Comparison of ENCODE assay signal across 22 cellular contexts in genomic region chr14:26187996-26188605, GRCh38.
"Had no signal": no experiment of that assay in that cellular context is flagged by ENCODE, and none has a peak within 500 bp of the region (broad histone marks: within the 10 kb centered on the region; RNA-seq: fewer than 3 reads in every experiment).

No MANE protein-coding gene starts in this region.

- H3K4me3 ChIP-seq: breast epithelium, colonic mucosa, esophagus squamous epithelium, heart right ventricle, lung, thyroid gland, upper lobe of right lung had no signal

- H3K27me3 ChIP-seq: breast epithelium, colonic mucosa, esophagus squamous epithelium, heart right ventricle, thyroid gland, upper lobe of right lung had no signal

- DNase-seq: activated B cell treated with CpG ODN at 0.5 μM for 24 hours; activated CD4-positive, alpha-beta T cell treated with anti-CD3 and anti-CD28 coated beads for 4 hours; activated CD4-positive, alpha-beta T cell treated with anti-CD3 and anti-CD28 coated beads, Interleukin-2, amount 50 U/mL, for 48 hours; activated CD8-positive, alpha-beta memory T cell treated with anti-CD3 and anti-CD28 coated beads, Interleukin-2, amount 50 U/mL, for 48 hours; activated naive CD4-positive, alpha-beta T cell treated with Interleukin-2 at 50 U/mL for 16 hours; activated naive CD8-positive, alpha-beta T cell treated with anti-CD3 and anti-CD28 coated beads for 36 hours; activated T-cell treated with anti-CD3 and anti-CD28 coated beads, Interleukin-2, amount 50 U/mL, for 4 hours; amniotic stem cell; colonic mucosa; esophagus squamous epithelium; heart right ventricle; naive B cell; retina; stimulated activated CD4-positive, alpha-beta T cell treated with anti-CD3 and anti-CD28 coated beads, Interleukin-12 subunit alpha, Interleukin-12 subunit beta, amount 100 ng/mL, for 4 hours; stimulated activated CD4-positive, alpha-beta T cell treated with anti-CD3 and anti-CD28 coated beads, Interleukin-4, amount 100 ng/mL, for 4 hours; stimulated activated naive CD8-positive, alpha-beta T cell treated with anti-CD3 and anti-CD28 coated beads, Interleukin-15, Interleukin-2, amounts not matched to agents 100 U/mL and 50 U/mL, for 24 hours; T-cell; thyroid gland; upper lobe of right lung had no signal

- H3K27ac ChIP-seq: colonic mucosa, esophagus squamous epithelium, heart right ventricle, thyroid gland, upper lobe of right lung had no signal

- H3K4me1 ChIP-seq: breast epithelium, colonic mucosa, esophagus squamous epithelium, heart right ventricle, thyroid gland, upper lobe of right lung had no signal

- H3K36me3 ChIP-seq: breast epithelium, colonic mucosa, esophagus squamous epithelium, heart right ventricle, thyroid gland, upper lobe of right lung had no signal

- ATAC-seq: activated T-cell treated with anti-CD3 and anti-CD28 coated beads, Interleukin-2, amount 50 U/mL, for 4 hours; left lobe of liver; stimulated activated naive CD8-positive, alpha-beta T cell treated with anti-CD3 and anti-CD28 coated beads, Interleukin-15, Interleukin-2, amounts not matched to agents 100 U/mL and 50 U/mL, for 24 hours; T-cell; upper lobe of right lung had no signal

- H3K9me3 ChIP-seq: breast epithelium, colonic mucosa, esophagus squamous epithelium, heart right ventricle, thyroid gland, upper lobe of right lung had no signal
